Comparison of ENCODE assay signal across 8 cellular contexts in genomic region chr1:36464605-36465393, GRCh38. TPM values are rescaled to one million over a fixed set of nuclear protein-coding genes. Genes with fewer than 3 reads are reported as not detected.
A peak's percentile ranks its signal among the peaks of the same experiment; 100 is the strongest.
DNase-seq lines count a peak whose midpoint lies in the region; ATAC-seq lines count a peak whose summit lies in the region.

No MANE protein-coding gene starts in this region.

- H3K9me3 Mint-ChIP-seq in activated T-helper 2 cell treated with anti-CD3 and anti-CD28 coated beads, Interferon-gamma antibody, Interleukin-2, Interleukin-4, amounts not matched to agents 10 μg/mL and 5 μg/mL and 100 μg/mL, durations not matched to agents 14 hours and 24 hours and 36 hours = no peaks in the 10 kb centered on the region

- H3K27me3 Mint-ChIP-seq in activated T-helper 2 cell treated with anti-CD3 and anti-CD28 coated beads, Interferon-gamma antibody, Interleukin-2, Interleukin-4, amounts not matched to agents 10 μg/mL and 5 μg/mL and 100 μg/mL, durations not matched to agents 14 hours and 24 hours and 36 hours (ENCODE audit: low read depth) = no peaks in the 10 kb centered on the region

- H3K27me3 ChIP-seq in iPS DF 6.9 (ENCODE audit: control insufficient read depth, insufficient read depth, low read length) = peaks cover 15% of the 10 kb centered on the region

- WGBS in iPS DF 6.9 (ENCODE audit: insufficient coverage, insufficient read length) = no CpG with 5 or more reads among the region's 13 CpGs

- peaks cover 19% of the 10 kb centered on the region for H3K4me1 Mint-ChIP-seq in activated T-helper 2 cell treated with anti-CD3 and anti-CD28 coated beads, Interferon-gamma antibody, Interleukin-2, Interleukin-4, amounts not matched to agents 10 μg/mL and 5 μg/mL and 100 μg/mL, durations not matched to agents 14 hours and 24 hours and 36 hours (ENCODE audit: low read depth)

- H3K9me3 ChIP-seq in iPS DF 6.9 (ENCODE audit: control insufficient read depth, insufficient read depth, low read length) = no peaks in the 10 kb centered on the region

- DNase-seq in DMS153 (lab: John Stamatoyannopoulos, UW) = peak; percentile 41
- DNase-seq in Kasumi-1 (lab: John Stamatoyannopoulos, UW) = peak; percentile 59 to 61
- no peak for DNase-seq in activated T-helper 2 cell treated with anti-CD3 and anti-CD28 coated beads, Interferon-gamma antibody, Interleukin-2, Interleukin-4, amounts not matched to agents 10 μg/mL and 5 μg/mL and 100 μg/mL, durations not matched to agents 14 hours and 24 hours and 36 hours (ENCODE audit: low spot score)
- DNase-seq in iPS DF 6.9 (ENCODE audit: low read depth, low spot score) = no peak
- no peak for DNase-seq in cerebellum (ENCODE audit: low spot score)

- H3K27ac ChIP-seq in iPS DF 6.9 (ENCODE audit: low read length) (no peak overlapping the region), skin epidermis (peak overlapping the region; percentile 25 to 95 (median 89))

- peak; percentile 22 for ATAC-seq in GM21515 (IDR thresholded peaks at IDR 0.05; ENCODE audit: unreplicated experiment)
- ATAC-seq in HG02763 (IDR thresholded peaks at IDR 0.05; ENCODE audit: unreplicated experiment) = no peak

- peak overlapping the region; percentile 99 for H3K4me3 Mint-ChIP-seq in activated T-helper 2 cell treated with anti-CD3 and anti-CD28 coated beads, Interferon-gamma antibody, Interleukin-2, Interleukin-4, amounts not matched to agents 10 μg/mL and 5 μg/mL and 100 μg/mL, durations not matched to agents 14 hours and 24 hours and 36 hours (ENCODE audit: low read depth)

- H3K36me3 ChIP-seq in iPS DF 6.9 (ENCODE audit: control insufficient read depth, insufficient read depth, low read length) = peaks cover 14% of the 10 kb centered on the region; the same call in 1 of the 2 replicates

- intact Hi-C loops in activated T-helper 2 cell treated with anti-CD3 and anti-CD28 coated beads, Interferon-gamma antibody, Interleukin-2, Interleukin-4, amounts not matched to agents 10 μg/mL and 5 μg/mL and 100 μg/mL, durations not matched to agents 14 hours and 24 hours and 36 hours (cut with micrococcal nuclease) = loop anchor here (1.0 to 5.0 kb wide), 2 partner anchors 14 to 67 kb away; partner anchors contain the start of genes LSM10 and OSCP1

- H3K36me3 Mint-ChIP-seq in activated T-helper 2 cell treated with anti-CD3 and anti-CD28 coated beads, Interferon-gamma antibody, Interleukin-2, Interleukin-4, amounts not matched to agents 10 μg/mL and 5 μg/mL and 100 μg/mL, durations not matched to agents 14 hours and 24 hours and 36 hours (ENCODE audit: low read depth) = peaks cover 31% of the 10 kb centered on the region

- H3K4me3 ChIP-seq in iPS DF 6.9 (ENCODE audit: low read length) (peak overlapping the region; percentile 75; the same call in 1 of the 2 replicates), skin epidermis (peak overlapping the region; percentile 66 to 97 (median 90))

- H3K27ac Mint-ChIP-seq in activated T-helper 2 cell treated with anti-CD3 and anti-CD28 coated beads, Interferon-gamma antibody, Interleukin-2, Interleukin-4, amounts not matched to agents 10 μg/mL and 5 μg/mL and 100 μg/mL, durations not matched to agents 14 hours and 24 hours and 36 hours = peak overlapping the region; percentile 95

- H3K4me1 ChIP-seq in iPS DF 6.9 (ENCODE audit: control insufficient read depth, insufficient read depth, low read length) = no peaks in the 10 kb centered on the region

RNA-seq across cellular contexts. Expression of gene MRPS15, which starts 0.6 kb away (rescaled TPM):
- total RNA-seq in activated T-helper 2 cell treated with anti-CD3 and anti-CD28 coated beads, Interferon-gamma antibody, Interleukin-2, Interleukin-4, amounts not matched to agents 10 μg/mL and 5 μg/mL and 100 μg/mL, durations not matched to agents 14 hours and 24 hours and 36 hours = 117 and 123 TPM in 2 replicates
- total RNA-seq in cerebellum = 17.7 TPM

RNA-seq across cellular contexts. Expression of gene OSCP1, which starts 14.5 kb away (rescaled TPM):
- total RNA-seq in activated T-helper 2 cell treated with anti-CD3 and anti-CD28 coated beads, Interferon-gamma antibody, Interleukin-2, Interleukin-4, amounts not matched to agents 10 μg/mL and 5 μg/mL and 100 μg/mL, durations not matched to agents 14 hours and 24 hours and 36 hours = 0.59 and 1.2 TPM in 2 replicates
- total RNA-seq in cerebellum = 17.1 TPM

RNA-seq across cellular contexts. Expression of gene CSF3R, which starts 17.9 kb away (rescaled TPM):
- 0.11 and 0.62 TPM in 2 replicates for total RNA-seq in activated T-helper 2 cell treated with anti-CD3 and anti-CD28 coated beads, Interferon-gamma antibody, Interleukin-2, Interleukin-4, amounts not matched to agents 10 μg/mL and 5 μg/mL and 100 μg/mL, durations not matched to agents 14 hours and 24 hours and 36 hours
- total RNA-seq in cerebellum = 3.4 TPM

Comparison
In these comparisons a context has a peak if more than half of its experiments do, and no peak if none do; other contexts are left out.
1. DNase-seq: peak in DMS153 (single experiment) and Kasumi-1 (2 of 2); none in activated T-helper 2 cell treated with anti-CD3 and anti-CD28 coated beads, Interferon-gamma antibody, Interleukin-2, Interleukin-4, amounts not matched to agents 10 μg/mL and 5 μg/mL and 100 μg/mL, durations not matched to agents 14 hours and 24 hours and 36 hours (single experiment), iPS DF 6.9 (single experiment) and cerebellum (single experiment).